In the genomic region with DNA sequence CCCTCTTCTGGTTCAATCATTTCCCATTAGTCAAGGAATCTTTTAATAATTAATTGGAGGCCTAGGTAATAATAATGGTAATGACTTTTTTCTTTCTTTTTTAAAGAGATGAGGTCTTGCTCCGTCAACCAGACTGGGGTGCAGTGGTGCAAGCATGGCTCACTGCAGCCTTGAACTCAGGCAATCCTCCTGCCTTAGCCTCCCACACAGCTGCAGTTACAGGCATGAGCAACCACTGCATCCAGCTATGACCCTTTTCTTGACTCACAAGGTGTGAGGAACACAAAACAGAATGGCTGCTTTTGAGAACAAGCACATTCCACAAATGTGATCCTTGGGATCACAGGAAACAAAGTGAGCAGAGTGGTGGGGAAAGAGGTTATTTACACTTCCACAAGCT, we compare ENCODE assay signal across 19 cellular contexts. TPM values are rescaled to one million over a fixed set of nuclear protein-coding genes. Genes with fewer than 3 reads are reported as not detected.
DNase-seq lines count a peak whose midpoint lies in the region; ATAC-seq, FAIRE-seq and TF ChIP-seq lines count a peak whose summit lies in the region.
"Had no signal": no experiment of that assay in that cellular context is flagged by ENCODE, and none has a peak within 500 bp of the region (broad histone marks: within the 10 kb centered on the region; RNA-seq: fewer than 3 reads in every experiment).

No MANE protein-coding gene starts in this region.

- no peak overlapping the region for H4K8ac ChIP-seq in neuronal stem cell (ENCODE audit: low read depth, low read length)

- TF ChIP-seq CTCF in CD14-positive monocyte (IDR thresholded peaks at IDR 0.05) (no peak), HEK293 (tag by site-specific recombination; IDR thresholded peaks at IDR 0.05) (no peak), bronchial epithelial cell (IDR thresholded peaks at IDR 0.05; ENCODE audit: insufficient read depth, low read length, severe bottlenecking) (no peak)

- H2BK5ac ChIP-seq in neuronal stem cell (ENCODE audit: low read length): no peak overlapping the region

- H3K23ac ChIP-seq in neuronal stem cell (ENCODE audit: low read depth, low read length, poor library complexity): no peak overlapping the region

- no peak overlapping the region for H3K18ac ChIP-seq in neuronal stem cell (ENCODE audit: low read length)

- peaks cover 10% of the 10 kb centered on the region; the same call in 1 of the 2 replicates for H3K4me1 ChIP-seq in HEK293 (ENCODE audit: control insufficient read depth, insufficient read depth, low read length)
- H3K4me1 ChIP-seq in mesodermal cell (ENCODE audit: control insufficient read depth, insufficient read depth, low read length, poor library complexity, severe bottlenecking): peaks cover 46% of the 10 kb centered on the region
- peaks cover 14 to 23% of the 10 kb centered on the region in 2 donors for H3K4me1 ChIP-seq in neuronal stem cell (ENCODE audit: control insufficient read depth in 2 of 2, insufficient read depth in 1 of 2, low read depth in 1 of 2, low read length in 2 of 2)

- H2BK120ac ChIP-seq in neuronal stem cell (ENCODE audit: low read depth, low read length): no peak overlapping the region

- no peak overlapping the region for H2AK5ac ChIP-seq in neuronal stem cell (ENCODE audit: low read depth, low read length)

- no peak overlapping the region for H2BK15ac ChIP-seq in neuronal stem cell (ENCODE audit: low read length)

- H3K4me3 ChIP-seq in HEK293 (ENCODE audit: low read depth, low read length) (no peak overlapping the region), bronchial epithelial cell (ENCODE audit: low read depth, low read length) (no peak overlapping the region), mesodermal cell (ENCODE audit: extremely low read depth, insufficient read depth, low read length, poor library complexity, severe bottlenecking) (no peak overlapping the region), neuronal stem cell (ENCODE audit: low read length in 2 of 2) (no peak overlapping the region)

- intact Hi-C loops in CD14-positive monocyte (cut with micrococcal nuclease): loop anchor here in 1 of 2 donors (10.0 kb wide), 1 partner anchor 986 kb away; a partner anchor contains a TSS

- H3K14ac ChIP-seq in neuronal stem cell (ENCODE audit: low read length): no peak overlapping the region

- H3K9ac ChIP-seq in neuronal stem cell (ENCODE audit: low read depth, low read length, poor library complexity): no peak overlapping the region

- H3K4me3 Mint-ChIP-seq in CD14-positive monocyte: no peak overlapping the region
- H3K4me3 Mint-ChIP-seq: CD8-positive, alpha-beta T cell; memory B cell; T-helper 1 cell treated with Interleukin-12 subunit alpha and Interleukin-12 subunit beta and Interleukin-4 antibody, amounts not matched to agents 30 μg/mL and 1 μg/mL, for 36 hours had no signal

- no peaks in the 10 kb centered on the region for H3K27me3 ChIP-seq in bronchial epithelial cell (ENCODE audit: control insufficient read depth, insufficient read depth, low read length)
- H3K27me3 ChIP-seq in neuronal stem cell (ENCODE audit: control insufficient read depth in 3 of 3, insufficient read depth in 3 of 3, low read depth in 1 of 3, low read length in 3 of 3): no peaks in the 10 kb centered on the region
- H3K27me3 ChIP-seq: heart left ventricle had no signal

- FAIRE-seq in bronchial epithelial cell (lab: Jason Lieb, UNC): no peak

- H3K9me3 ChIP-seq in HEK293 (ENCODE audit: control insufficient read depth, insufficient read depth, low read depth, low read length): no peaks in the 10 kb centered on the region
- H3K9me3 ChIP-seq in mesodermal cell (ENCODE audit: control insufficient read depth, low read length): no peaks in the 10 kb centered on the region
- H3K9me3 ChIP-seq in neuronal stem cell (replicated peaks in 1 of 2; ENCODE audit: control insufficient read depth in 2 of 2, insufficient read depth in 1 of 2, low read depth in 1 of 2, low read length in 2 of 2): peaks cover 3 to 6% of the 10 kb centered on the region in 2 donors
- H3K9me3 ChIP-seq: heart left ventricle had no signal

- no peak overlapping the region for H3K4me2 ChIP-seq in neuronal stem cell (ENCODE audit: insufficient read depth, low read length, poor library complexity, severe bottlenecking)

- no peak overlapping the region for H2BK12ac ChIP-seq in neuronal stem cell (ENCODE audit: low read length)

- peak overlapping the region; percentile 82 to 93 (median 89) for H3K27ac Mint-ChIP-seq in CD14-positive monocyte
- H3K27ac Mint-ChIP-seq: CD8-positive, alpha-beta T cell had no signal

- peaks cover 17% of the 10 kb centered on the region for H3K79me1 ChIP-seq in neuronal stem cell (ENCODE audit: low read depth, low read length)

- no peak for ATAC-seq in HG03520 (IDR thresholded peaks at IDR 0.05; ENCODE audit: unreplicated experiment)
- ATAC-seq: CD8-positive, alpha-beta T cell; HCT116; heart left ventricle; PC-3 had no signal

- H3K4ac ChIP-seq in neuronal stem cell (ENCODE audit: low read length): no peak overlapping the region

- POLR2A ChIA-PET in HEK293 (lab: Yijun Ruan, JAX): interaction anchor here (2.9 kb wide), 1 partner anchor 42 kb away, joined by 12 read pairs; no protein-coding TSS in a partner anchor

- DNase-seq in CD14-positive monocyte (ENCODE audit: low spot score) (no peak), bronchial epithelial cell (ENCODE audit: low read depth) (peak; percentile 10), NCI-H1048 (lab: John Stamatoyannopoulos, UW) (no peak), iPS-NIHi7 (ENCODE audit: extremely low spot score) (no peak), neuronal stem cell (ENCODE audit: low spot score) (no peak)
- DNase-seq: activated CD8-positive, alpha-beta memory T cell treated with anti-CD3 and anti-CD28 coated beads, Interleukin-2, amount 50 U/mL, for 48 hours; CD8-positive, alpha-beta T cell; heart left ventricle; NCI-H1092; NCI-H2227 treated with DMSO at 0.1 percent for 48 hours; PC-3; stimulated activated CD4-positive, alpha-beta T cell treated with anti-CD3 and anti-CD28 coated beads, Interleukin-4, amount 100 ng/mL, for 24 hours; stimulated activated naive CD4-positive, alpha-beta T cell treated with Interleukin-2 at 50 U/mL for 16 hours had no signal

- 83% methylated on average over 1 of the region's 1 CpG; no CpG with 5 or more reads in 1 of the 2 experiments for WGBS in mesodermal cell (ENCODE audit: insufficient coverage in 2 of 2), 2 experiments
- WGBS in neuronal stem cell (ENCODE audit: extremely low coverage in 2 of 2, insufficient read length in 2 of 2, insufficient replicate concordance in 1 of 2), 2 donors: no CpG with 5 or more reads among the region's 1 CpG

- H3K9me3 Mint-ChIP-seq in CD14-positive monocyte: no peaks in the 10 kb centered on the region
- H3K9me3 Mint-ChIP-seq: CD8-positive, alpha-beta T cell; memory B cell; T-helper 1 cell treated with Interleukin-12 subunit alpha and Interleukin-12 subunit beta and Interleukin-4 antibody, amounts not matched to agents 30 μg/mL and 1 μg/mL, for 36 hours had no signal

- H3K36me3 ChIP-seq in HEK293 (ENCODE audit: control insufficient read depth in 2 of 2, insufficient read depth in 1 of 2, low read length in 2 of 2) (peaks cover 12 to 52% of the 10 kb centered on the region in 2 experiments), bronchial epithelial cell (ENCODE audit: control insufficient read depth, insufficient read depth, low read length) (peaks cover 8% of the 10 kb centered on the region), mesodermal cell (ENCODE audit: control insufficient read depth, insufficient read depth, low read length) (peaks cover 44% of the 10 kb centered on the region), neuronal stem cell (replicated peaks in 1 of 2; ENCODE audit: control insufficient read depth in 2 of 2, insufficient read depth in 2 of 2, low read length in 2 of 2) (peaks cover 9 to 51% of the 10 kb centered on the region in 2 donors)

- H3K36me3 Mint-ChIP-seq in CD14-positive monocyte: peaks cover 32 to 58% of the 10 kb centered on the region in 2 donors

- H3K4me1 Mint-ChIP-seq in CD14-positive monocyte: peaks cover 55% of the 10 kb centered on the region

- H4K91ac ChIP-seq in neuronal stem cell (ENCODE audit: low read depth, low read length, poor library complexity): no peak overlapping the region

- no peak overlapping the region for H2AFZ ChIP-seq in neuronal stem cell (ENCODE audit: low read length)

- H3K27ac ChIP-seq in HEK293 (ENCODE audit: extremely low read depth, low read depth, low read length) (no peak overlapping the region), mesodermal cell (ENCODE audit: low read depth, low read length, severe bottlenecking) (peak overlapping the region; percentile 41), neuronal stem cell (replicated peaks; ENCODE audit: low read length) (no peak overlapping the region)

- CTCF ChIA-PET in HEK293 (lab: Yijun Ruan, JAX): interaction anchor here (0.6 to 3.7 kb wide), 4 partner anchors 11 to 851 kb away, joined by 3 to 23 read pairs (median 4); no protein-coding TSS in a partner anchor

- H3K27me3 Mint-ChIP-seq in CD14-positive monocyte (ENCODE audit: low read depth in 3 of 3): peaks cover 0 to 3% (median 0%) of the 10 kb centered on the region in 3 donors
- H3K27me3 Mint-ChIP-seq: memory B cell had no signal

TF ChIP-seq in HEK293, 187 proteins besides CTCF, POLR2A, EP300 and RAD21:
- TF ChIP-seq ZNF654 (tag by site-specific recombination; IDR thresholded peaks at IDR 0.05; ENCODE audit: low read depth) (no peak), ZFHX2 (tag by site-specific recombination; conservative IDR thresholded peaks at IDR 0.05) (0 out of 2 replicates have a peak, but pooled peaks have one; percentile 24)

RNA-seq across cellular contexts. Expression of a gene that starts 3.6 kb away (rescaled TPM):
- polyA plus RNA-seq in CD14-positive monocyte: 10 to 100 TPM; 53.8 to 55.3 TPM
- 16.8 and 25.1 TPM in 2 replicates for total RNA-seq in bronchial epithelial cell
- 68.9 TPM for polyA plus RNA-seq in mesodermal cell (2013, experiment 1 of 2)
- 57.8 TPM for polyA plus RNA-seq in mesodermal cell (2013, experiment 2 of 2)
- polyA plus RNA-seq in neuronal stem cell (2013, experiment 1 of 2): 68.6 TPM
- 69.9 TPM for polyA plus RNA-seq in neuronal stem cell (2013, experiment 2 of 2)

RNA-seq across cellular contexts. Expression of a gene that starts 29.3 kb away (rescaled TPM):
- under 1 TPM in 1 of 2 donors, not detected in 1; 0.26 TPM for polyA plus RNA-seq in CD14-positive monocyte
- 0.26 and 1.1 TPM in 2 replicates for total RNA-seq in bronchial epithelial cell
- polyA plus RNA-seq in mesodermal cell (2013, experiment 1 of 2): not detected
- not detected for polyA plus RNA-seq in mesodermal cell (2013, experiment 2 of 2)
- not detected for polyA plus RNA-seq in neuronal stem cell (2013, experiment 1 of 2)
- polyA plus RNA-seq in neuronal stem cell (2013, experiment 2 of 2): not detected
- total RNA-seq: PC-3 had no signal

RNA-seq across cellular contexts. Expression of a gene that starts 38.1 kb away (rescaled TPM):
- polyA plus RNA-seq in CD14-positive monocyte: 10 to 100 TPM; 54.0 to 76.4 TPM
- 9.0 and 16.4 TPM in 2 replicates for total RNA-seq in bronchial epithelial cell
- polyA plus RNA-seq in mesodermal cell (2013, experiment 1 of 2): 168 TPM
- polyA plus RNA-seq in mesodermal cell (2013, experiment 2 of 2): 146 TPM
- polyA plus RNA-seq in neuronal stem cell (2013, experiment 1 of 2): 108 TPM
- 107 TPM for polyA plus RNA-seq in neuronal stem cell (2013, experiment 2 of 2)

RNA-seq across cellular contexts. Expression of a gene that starts 57.3 kb away (rescaled TPM):
- polyA plus RNA-seq in CD14-positive monocyte: under 1 TPM; 0.24 to 0.60 TPM
- 0.79 and 1.4 TPM in 2 replicates for total RNA-seq in bronchial epithelial cell
- polyA plus RNA-seq in mesodermal cell (2013, experiment 1 of 2): 4.3 TPM
- 3.9 TPM for polyA plus RNA-seq in mesodermal cell (2013, experiment 2 of 2)
- polyA plus RNA-seq in neuronal stem cell (2013, experiment 1 of 2): 0.28 TPM
- polyA plus RNA-seq in neuronal stem cell (2013, experiment 2 of 2): 0.22 TPM
